14 cellular contexts compared by ENCODE assay signal in genomic region chr4:1775731-1776500, GRCh38. TPM values are rescaled to one million over a fixed set of nuclear protein-coding genes. Genes with fewer than 3 reads are reported as not detected.
DNase-seq lines count a peak whose midpoint lies in the region; ATAC-seq lines count a peak whose summit lies in the region.
"Had no signal": no experiment of that assay in that cellular context is flagged by ENCODE, and none has a peak within 500 bp of the region (broad histone marks: within the 10 kb centered on the region; RNA-seq: fewer than 3 reads in every experiment).

No MANE protein-coding gene starts in this region.

- no peaks in the 10 kb centered on the region for H3K9me3 ChIP-seq in Karpas-422 (ENCODE audit: low read length)
- H3K9me3 ChIP-seq: ovary, uterus had no signal

- no peak overlapping the region for H3K9ac ChIP-seq in Karpas-422 (ENCODE audit: low read length)

- H2AFZ ChIP-seq in Karpas-422 (ENCODE audit: low read length) = no peak overlapping the region

- H3K79me2 ChIP-seq in Karpas-422 (ENCODE audit: low read length) = no peaks in the 10 kb centered on the region

- H3K27ac ChIP-seq in Karpas-422 (ENCODE audit: low read length) = no peak overlapping the region
- H3K27ac ChIP-seq in layer of hippocampus (ENCODE audit: low read depth, low read length) = peak overlapping the region; percentile 19
- H3K27ac ChIP-seq: ovary, uterus had no signal

- H3K4me1 ChIP-seq in Karpas-422 (ENCODE audit: low read length) = peaks cover 33% of the 10 kb centered on the region
- H3K4me1 ChIP-seq: uterus had no signal

- no peaks in the 10 kb centered on the region for H3K9me2 ChIP-seq in Karpas-422 (replicated peaks; ENCODE audit: insufficient read depth, low read length)

- H3K27me3 ChIP-seq in Karpas-422 (ENCODE audit: low read length) = no peaks in the 10 kb centered on the region
- no peaks in the 10 kb centered on the region for H3K27me3 ChIP-seq in layer of hippocampus (ENCODE audit: control insufficient read depth, insufficient read depth, low read length)
- H3K27me3 ChIP-seq: ovary, uterus had no signal

- no peaks in the 10 kb centered on the region for H3K36me3 ChIP-seq in Karpas-422 (ENCODE audit: insufficient read depth, low read length)
- H3K36me3 ChIP-seq: ovary, uterus had no signal

- DNase-seq in A172 (ENCODE audit: low spot score) (peak; percentile 16), Karpas-422 (peak; percentile 82), amygdala (lab: John Stamatoyannopoulos, UW) (peak in 52 of 56 donors; percentile 15 to 90 (median 66))
- no peak for DNase-seq in activated T-cell treated with anti-CD3 and anti-CD28 coated beads, Interleukin-2, amount 50 U/mL, for 48 hours
- DNase-seq: activated T-cell treated with anti-CD3 and anti-CD28 coated beads, Interleukin-2, amount 50 U/mL, for 72 hours; dermis blood vessel endothelial cell; NCI-H69; ovary; T-helper 2 cell; uterus had no signal

- H4K20me1 ChIP-seq in Karpas-422 (ENCODE audit: insufficient read depth, low read depth, low read length) = peaks cover 9% of the 10 kb centered on the region; the same call in 1 of the 2 replicates

- ATAC-seq in GM21528 (IDR thresholded peaks at IDR 0.05; ENCODE audit: low FRiP score, unreplicated experiment) (no peak), HG03280 (IDR thresholded peaks at IDR 0.05; ENCODE audit: unreplicated experiment) (no peak), HG03354 (IDR thresholded peaks at IDR 0.05; ENCODE audit: poor library complexity, severe bottlenecking, unreplicated experiment) (no peak)
- ATAC-seq: activated T-cell treated with anti-CD3 and anti-CD28 coated beads, Interleukin-2, amount 50 U/mL, for 72 hours had no signal

- H3K4me3 ChIP-seq in Karpas-422 (ENCODE audit: low read length) = no peak overlapping the region
- H3K4me3 ChIP-seq: ovary, uterus had no signal

- no peak overlapping the region for H3K4me2 ChIP-seq in Karpas-422 (ENCODE audit: low read depth, low read length, poor library complexity, severe bottlenecking)

RNA-seq across cellular contexts. Expression of gene FGFR3, which starts 17.2 kb away (rescaled TPM):
- total RNA-seq in A172 (2014; rRNA removed; shearing (Covaris generic)) = 12.4 and 19.8 TPM in 2 replicates
- not detected in 2 replicates for total RNA-seq in Karpas-422 (2014; rRNA removed; shearing (Covaris generic); ENCODE audit: low replicate concordance)

RNA-seq across cellular contexts. Expression of gene TACC3, which starts 54.6 kb away (rescaled TPM):
- total RNA-seq in A172 (2014; rRNA removed; shearing (Covaris generic)) = 39.6 and 55.0 TPM in 2 replicates
- 22.0 and 37.6 TPM in 2 replicates for total RNA-seq in Karpas-422 (2014; rRNA removed; shearing (Covaris generic); ENCODE audit: low replicate concordance)

RNA-seq across cellular contexts. Expression of gene TMEM129, which starts 54.8 kb away (rescaled TPM):
- 43.7 and 47.6 TPM in 2 replicates for total RNA-seq in A172 (2014; rRNA removed; shearing (Covaris generic))
- 21.8 and 39.4 TPM in 2 replicates for total RNA-seq in Karpas-422 (2014; rRNA removed; shearing (Covaris generic); ENCODE audit: low replicate concordance)

Comparison
In these comparisons a context has a peak if more than half of its experiments do, and no peak if none do; other contexts are left out.
1. DNase-seq: peak in A172 (single experiment), Karpas-422 (single experiment) and amygdala (52 of 56); none in activated T-cell treated with anti-CD3 and anti-CD28 coated beads, Interleukin-2, amount 50 U/mL, for 48 hours (0 of 2).
2. RNA of gene FGFR3, which starts 17.2 kb away (total RNA-seq): 12.4 to 19.8 TPM in A172; not detected in Karpas-422; every median in the first group is over 10 times any median in the second.